1 cellular context compared by ENCODE assay signal in genomic region chr1:43222876-43223275, GRCh38.
TF ChIP-seq lines count a peak whose summit lies in the region.

No MANE protein-coding gene starts in this region.

TF ChIP-seq in HEK293, 187 proteins besides CTCF, POLR2A, EP300 and RAD21:
- TF ChIP-seq REST (tag by site-specific recombination; IDR thresholded peaks at IDR 0.05) = peak; percentile 80
- TF ChIP-seq ZNF155 (tag by site-specific recombination; IDR thresholded peaks at IDR 0.05) = no peak
